9 cellular contexts compared by ENCODE assay signal in genomic region chr13:110396913-110397379, GRCh38.
DNase-seq lines count a peak whose midpoint lies in the region; ATAC-seq, FAIRE-seq and TF ChIP-seq lines count a peak whose summit lies in the region.
"Had no signal": no experiment of that assay in that cellular context is flagged by ENCODE, and none has a peak within 500 bp of the region (broad histone marks: within the 10 kb centered on the region; RNA-seq: fewer than 3 reads in every experiment).

No MANE protein-coding gene starts in this region.

- peak; percentile 99 for DNase-seq in GM04503 (ENCODE audit: low read depth)
- DNase-seq in brain microvascular endothelial cell, result peak; percentile 100
- DNase-seq in kidney, result peak; percentile 95
- peak; percentile 11 for DNase-seq in small intestine
- no peak for DNase-seq in DMS53 (lab: John Stamatoyannopoulos, UW)
- DNase-seq in NCI-H1105 treated with DMSO at 0.1 percent for 48 hours (lab: John Stamatoyannopoulos, UW), result no peak
- DNase-seq in activated CD4-positive, alpha-beta T cell treated with anti-CD3 and anti-CD28 coated beads for 48 hours, result no peak
- DNase-seq: activated CD4-positive, alpha-beta T cell treated with anti-CD3 and anti-CD28 coated beads, Interleukin-2, amount 50 U/mL, for 4 hours had no signal

- in situ Hi-C loops in brain microvascular endothelial cell (cut with HindIII; ENCODE audit: low pct_ligation_motif_present, low sequenced_read_pairs), result no loop called here

- H3K4me3 ChIP-seq in brain microvascular endothelial cell (ENCODE audit: low read depth, low read length), result no peak overlapping the region
- H3K4me3 ChIP-seq in kidney (ENCODE audit: low read length in 2 of 2), result no peak overlapping the region
- H3K4me3 ChIP-seq in small intestine (ENCODE audit: low read depth in 1 of 2, low read length in 2 of 2), result no peak overlapping the region

- no peak for TF ChIP-seq CTCF in brain microvascular endothelial cell (IDR thresholded peaks at IDR 0.05; ENCODE audit: low read depth, low read length, missing control alignments)
- no peak for TF ChIP-seq CTCF in kidney (IDR thresholded peaks at IDR 0.05; ENCODE audit: borderline replicate concordance, extremely low read depth, insufficient read depth)

- H3K9me3 ChIP-seq in kidney (ENCODE audit: control insufficient read depth in 1 of 2, low read length in 2 of 2) (no peaks in the 10 kb centered on the region), small intestine (ENCODE audit: control insufficient read depth, low read depth) (no peaks in the 10 kb centered on the region)

- H3K9ac ChIP-seq in kidney (ENCODE audit: low read length in 2 of 2), result no peak overlapping the region

- intact Hi-C loops in kidney (cut with DNase I), result no loop called here

- no peaks in the 10 kb centered on the region for H3K36me3 ChIP-seq in brain microvascular endothelial cell (replicated peaks)
- H3K36me3 ChIP-seq in kidney (ENCODE audit: control insufficient read depth in 1 of 2, insufficient read depth in 2 of 2, low read length in 2 of 2), result no peaks in the 10 kb centered on the region
- no peaks in the 10 kb centered on the region for H3K36me3 ChIP-seq in small intestine (ENCODE audit: control insufficient read depth in 2 of 2, insufficient read depth in 2 of 2, low read length in 2 of 2)

- 54 to 65% (median 60%) methylated on average over 11 of the region's 11 CpGs for WGBS in small intestine, 3 donors

- ATAC-seq in GM18511 (IDR thresholded peaks at IDR 0.05; ENCODE audit: unreplicated experiment), result no peak

- no peak for FAIRE-seq in kidney (lab: Jason Lieb, UNC)
- no peak for FAIRE-seq in small intestine (lab: Jason Lieb, UNC)

- H3K4me1 ChIP-seq in kidney (ENCODE audit: control insufficient read depth in 1 of 2, insufficient read depth in 1 of 2, low read depth in 1 of 2, low read length in 2 of 2) (peaks cover 0 to 2% of the 10 kb centered on the region in 2 donors), small intestine (ENCODE audit: control insufficient read depth in 2 of 2, insufficient read depth in 1 of 2, low read depth in 1 of 2, low read length in 1 of 2) (no peaks in the 10 kb centered on the region)

- H3K27me3 ChIP-seq in brain microvascular endothelial cell (replicated peaks) (no peaks in the 10 kb centered on the region), small intestine (ENCODE audit: control insufficient read depth in 2 of 2, insufficient read depth in 2 of 2, low read length in 2 of 2) (no peaks in the 10 kb centered on the region)

- H3K27ac ChIP-seq in brain microvascular endothelial cell (peak overlapping the region; percentile 100), kidney (ENCODE audit: low read depth in 2 of 2, low read length in 2 of 2) (peak overlapping the region; percentile 68 to 88), small intestine (ENCODE audit: low read depth in 1 of 2, low read length in 1 of 2) (peak overlapping the region in 1 of 2 donors; percentile 75)

Comparison
In these comparisons a context has a peak if more than half of its experiments do, and no peak if none do; other contexts are left out.
1. DNase-seq: peak in GM04503 (single experiment), brain microvascular endothelial cell (single experiment), kidney (single experiment) and small intestine (single experiment); none in DMS53 (single experiment), NCI-H1105 treated with DMSO at 0.1 percent for 48 hours (single experiment) and activated CD4-positive, alpha-beta T cell treated with anti-CD3 and anti-CD28 coated beads for 48 hours (single experiment).